Comparison of ENCODE assay signal across 12 cellular contexts in genomic region chr10:114869500-114869899, GRCh38. TPM values are rescaled to one million over a fixed set of nuclear protein-coding genes. Genes with fewer than 3 reads are reported as not detected.
DNase-seq lines count a peak whose midpoint lies in the region; TF ChIP-seq lines count a peak whose summit lies in the region.
"Had no signal": no experiment of that assay in that cellular context is flagged by ENCODE, and none has a peak within 500 bp of the region (broad histone marks: within the 10 kb centered on the region; RNA-seq: fewer than 3 reads in every experiment).

No MANE protein-coding gene starts in this region.

- no peak overlapping the region for H3K27ac ChIP-seq in A673 (ENCODE audit: low read depth, low read length, poor library complexity, severe bottlenecking)

- peak; percentile 44 for DNase-seq in A673 (ENCODE audit: low spot score)
- DNase-seq in HFFc6: peak; percentile 73
- DNase-seq in amniotic epithelial cell (ENCODE audit: low read depth): peak; percentile 63
- DNase-seq in foreskin fibroblast: peak; percentile 57 to 85
- no peak for DNase-seq in NCI-H510A treated with DMSO at 0.1 percent for 48 hours (lab: John Stamatoyannopoulos, UW)
- DNase-seq in NCI-H2171 treated with DMSO at 0.1 percent for 48 hours (lab: John Stamatoyannopoulos, UW): no peak
- DNase-seq in GM10248 (ENCODE audit: extremely low spot score): no peak
- no peak for DNase-seq in activated naive CD4-positive, alpha-beta T cell treated with anti-CD3 and anti-CD28 coated beads, Interleukin-2, amount 50 U/mL, for 16 hours
- DNase-seq: DND-41; islet precursor cell; naive thymus-derived CD8-positive, alpha-beta T cell; SHP77 had no signal

- H3K36me3 ChIP-seq in A673 (ENCODE audit: insufficient read depth, low read length, poor library complexity, severe bottlenecking): no peaks in the 10 kb centered on the region

- peaks cover 73% of the 10 kb centered on the region for H3K4me1 Mint-ChIP-seq in HFFc6 (ENCODE audit: low read depth)
- H3K4me1 Mint-ChIP-seq: naive thymus-derived CD8-positive, alpha-beta T cell had no signal

- H3K27me3 Mint-ChIP-seq in HFFc6 (ENCODE audit: insufficient read depth): no peaks in the 10 kb centered on the region

- POLR2A ChIA-PET in A673 (lab: Charles Lee; ENCODE audit: low non-redundant PET): no interaction called here
- POLR2A ChIA-PET in GM10248 (lab: Yijun Ruan, JAX): no interaction called here

- H3K9me3 ChIP-seq in A673 (ENCODE audit: low read depth, low read length, poor library complexity, severe bottlenecking): no peaks in the 10 kb centered on the region

- H3K4me3 ChIP-seq in A673 (ENCODE audit: low read depth, low read length, poor library complexity, severe bottlenecking) (no peak overlapping the region), foreskin fibroblast (ENCODE audit: low read depth in 1 of 2, low read length in 2 of 2) (no peak overlapping the region)

- H3K27ac Mint-ChIP-seq in HFFc6: peak overlapping the region; percentile 70
- H3K27ac Mint-ChIP-seq: naive thymus-derived CD8-positive, alpha-beta T cell had no signal

- no peaks in the 10 kb centered on the region for H3K9me3 Mint-ChIP-seq in HFFc6
- H3K9me3 Mint-ChIP-seq: naive thymus-derived CD8-positive, alpha-beta T cell had no signal

- CTCF ChIA-PET in A673 (lab: Charles Lee): interaction anchor here (0.6 to 1.5 kb wide), 2 partner anchors 10 to 394 kb away, joined by 3 to 4 read pairs; no protein-coding TSS in a partner anchor
- CTCF ChIA-PET in GM10248 (lab: Yijun Ruan, JAX): interaction anchor here (1.3 to 4.4 kb wide), 6 partner anchors 8 to 261 kb away, joined by 3 to 59 read pairs (median 3); no protein-coding TSS in a partner anchor

- TF ChIP-seq CTCF in A673 (conservative IDR thresholded peaks at IDR 0.05; ENCODE audit: low read depth, low read length) (no peak), HFFc6 (IDR thresholded peaks at IDR 0.05) (no peak), foreskin fibroblast (IDR thresholded peaks at IDR 0.05; ENCODE audit: low read depth, low read length) (no peak), GM10248 (IDR thresholded peaks at IDR 0.05; ENCODE audit: control extremely low read depth, extremely low read depth, low read depth, missing control alignments) (no peak)

- BruUV-seq in A673 (replicated peaks; lab: Mats Ljungman, UMichigan): no TSS peak

- no peaks in the 10 kb centered on the region for H3K27me3 ChIP-seq in A673 (replicated peaks; ENCODE audit: insufficient read depth, low read depth, low read length, poor library complexity)

- no peaks in the 10 kb centered on the region for H3K4me1 ChIP-seq in A673 (ENCODE audit: insufficient read depth, low read length, poor library complexity, severe bottlenecking)

- peak overlapping the region; percentile 25 for H3K4me3 Mint-ChIP-seq in HFFc6
- H3K4me3 Mint-ChIP-seq: naive thymus-derived CD8-positive, alpha-beta T cell had no signal

- intact Hi-C loops in A673 (cut with micrococcal nuclease; ENCODE audit: unreplicated experiment): no loop called here

- H3K36me3 Mint-ChIP-seq in HFFc6 (ENCODE audit: low read depth): peaks cover 33% of the 10 kb centered on the region

RNA-seq across cellular contexts. Expression of gene FHIP2A, which starts 47.9 kb away (rescaled TPM):
- total RNA-seq in A673 (2021): 14.0 and 14.4 TPM in 2 replicates
- 10 to 100 TPM; 35.1 to 54.1 (median 42.6) TPM for total RNA-seq in HFFc6 (2021; fragmentation: NEBNext Ultra II Directional; extraction: Animal tissue kit (Norgen Biotek cat#: 25700))

Comparison
In these comparisons a context has a peak if more than half of its experiments do, and no peak if none do; other contexts are left out.
1. DNase-seq: peak in A673 (single experiment), HFFc6 (single experiment), amniotic epithelial cell (single experiment) and foreskin fibroblast (2 of 2); none in NCI-H510A treated with DMSO at 0.1 percent for 48 hours (single experiment), NCI-H2171 treated with DMSO at 0.1 percent for 48 hours (single experiment), GM10248 (single experiment) and activated naive CD4-positive, alpha-beta T cell treated with anti-CD3 and anti-CD28 coated beads, Interleukin-2, amount 50 U/mL, for 16 hours (single experiment).